ENCODE assay signal across 1 cellular context in genomic region chr15:48358229-48358641, GRCh38.
TF ChIP-seq lines count a peak whose summit lies in the region.

No MANE protein-coding gene starts in this region.

TF ChIP-seq in GM12878, 131 proteins besides CTCF, POLR2A, EP300 and RAD21 (continued from another document):
- no peak for TF ChIP-seq CUX1 (IDR thresholded peaks at IDR 0.05; ENCODE audit: insufficient replicate concordance, low read depth, low read length)
- no peak for TF ChIP-seq SPI1 (IDR thresholded peaks at IDR 0.05; ENCODE audit: borderline replicate concordance, insufficient read depth, low read depth, low read length)
- TF ChIP-seq SREBF2 (IDR thresholded peaks at IDR 0.05; ENCODE audit: low read length) = no peak
- TF ChIP-seq KDM1A (IDR thresholded peaks at IDR 0.05; ENCODE audit: borderline replicate concordance) = no peak
- TF ChIP-seq JUND (IDR thresholded peaks at IDR 0.05; ENCODE audit: low read depth, low read length) = no peak
- peak; percentile 65; the same call in 1 of the 2 replicates for TF ChIP-seq SMC3 (IDR thresholded peaks at IDR 0.05; ENCODE audit: borderline replicate concordance, low read length)
